ENCODE assay signal across 9 cellular contexts in the genomic region with DNA sequence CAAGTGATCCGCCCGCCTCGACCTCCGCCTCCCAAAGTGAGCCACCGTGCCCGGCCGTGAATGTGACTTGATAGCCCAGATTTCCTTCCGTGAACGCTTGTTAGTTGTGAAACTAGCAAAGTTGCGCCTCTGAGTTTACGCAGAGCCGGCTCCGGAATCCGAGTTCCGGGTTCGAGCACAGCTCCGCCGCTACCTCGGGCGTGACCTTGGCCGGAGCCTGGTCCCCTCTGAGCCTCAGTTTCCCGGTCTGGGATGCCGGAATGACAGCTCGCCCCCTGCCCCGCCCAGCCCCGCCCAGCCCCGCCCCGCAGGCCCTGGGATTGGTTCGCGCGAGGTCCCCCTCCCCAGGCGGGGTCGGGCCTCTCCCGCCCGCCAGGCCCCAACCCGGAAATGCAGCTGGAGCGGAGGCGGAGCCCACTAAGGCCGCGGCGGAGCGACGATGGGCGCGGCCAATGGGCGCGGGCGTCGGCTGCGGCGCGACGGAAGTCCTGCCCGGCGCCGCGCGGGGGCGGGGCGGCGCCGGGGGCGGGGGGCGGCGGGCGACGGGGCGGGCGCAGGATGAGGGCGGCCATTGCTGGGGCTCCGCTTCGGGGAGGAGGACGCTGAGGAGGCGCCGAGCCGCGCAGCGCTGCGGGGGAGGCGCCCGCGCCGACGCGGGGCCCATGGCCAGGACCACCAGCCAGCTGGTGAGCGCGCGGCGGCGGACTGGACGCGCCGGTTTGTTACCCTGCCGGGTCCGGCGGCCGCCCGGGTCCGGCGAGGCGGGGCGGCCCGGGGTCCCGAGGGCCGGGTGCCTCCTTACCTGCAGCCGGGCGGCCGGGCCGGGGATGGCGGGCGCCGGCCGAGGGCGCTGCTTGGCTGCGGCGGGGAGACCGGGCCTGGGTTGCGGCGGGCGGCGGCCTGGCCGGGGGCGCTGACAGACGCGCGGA. TPM values are rescaled to one million over a fixed set of nuclear protein-coding genes. Genes with fewer than 3 reads are reported as not detected.
DNase-seq lines count a peak whose midpoint lies in the region; ATAC-seq, FAIRE-seq and TF ChIP-seq lines count a peak whose summit lies in the region.
"Had no signal": no experiment of that assay in that cellular context is flagged by ENCODE, and none has a peak within 500 bp of the region (broad histone marks: within the 10 kb centered on the region; RNA-seq: fewer than 3 reads in every experiment).

A gene (plus strand): TSS at position 571 of the 929 bp plus-strand sequence. CDS start 92 bp downstream, at position 663.

- intact Hi-C loops in left colon (cut with DNase I, micrococcal nuclease), result no loop called here

- FAIRE-seq in GM19239 (lab: Jason Lieb, UNC), result peak; percentile 65
- FAIRE-seq: colon had no signal

- H3K4me3 ChIP-seq in choroid plexus epithelial cell (ENCODE audit: low read depth, low read length), result peak within 1 kb of the TSS; percentile 74

- ATAC-seq in HG03442 (IDR thresholded peaks at IDR 0.05; ENCODE audit: unreplicated experiment) (peak; percentile 87), left colon (peak; percentile 81)

- DNase-seq in Ammon's horn (ENCODE audit: low spot score) (peak; percentile 97), GM19239 (ENCODE audit: insufficient read length, low spot score) (peak; percentile 97), NCI-H510A treated with DMSO at 0.1 percent for 48 hours (lab: John Stamatoyannopoulos, UW) (peak; percentile 64), choroid plexus epithelial cell (ENCODE audit: low read depth) (peak; percentile 96), left colon (peak; percentile 93 to 95)
- DNase-seq in activated CD4-positive, alpha-beta T cell treated with anti-CD3 and anti-CD28 coated beads for 4 hours, result peak; percentile 89 to 94
- peak; percentile 88 to 89 for DNase-seq in stimulated activated CD4-positive, alpha-beta T cell treated with anti-CD3 and anti-CD28 coated beads, Interleukin-1b, Interleukin-23, amount 100 ng/mL, for 4 hours (ENCODE audit: low read depth in 2 of 2)

- TF ChIP-seq CTCF in choroid plexus epithelial cell (conservative IDR thresholded peaks at IDR 0.05; ENCODE audit: low read depth, low read length), result no peak

RNA-seq across cellular contexts. Expression of the gene that starts here (rescaled TPM):
- total RNA-seq in left colon, result 10 to 100 TPM; 71.1 to 77.4 TPM

Comparison
In these comparisons a context has a peak if more than half of its experiments do, and no peak if none do; other contexts are left out.
1. Peak in every context shown above with its lines: DNase-seq, ATAC-seq and H3K4me3 ChIP-seq.